Comparison of ENCODE assay signal across 9 cellular contexts in the genomic region with DNA sequence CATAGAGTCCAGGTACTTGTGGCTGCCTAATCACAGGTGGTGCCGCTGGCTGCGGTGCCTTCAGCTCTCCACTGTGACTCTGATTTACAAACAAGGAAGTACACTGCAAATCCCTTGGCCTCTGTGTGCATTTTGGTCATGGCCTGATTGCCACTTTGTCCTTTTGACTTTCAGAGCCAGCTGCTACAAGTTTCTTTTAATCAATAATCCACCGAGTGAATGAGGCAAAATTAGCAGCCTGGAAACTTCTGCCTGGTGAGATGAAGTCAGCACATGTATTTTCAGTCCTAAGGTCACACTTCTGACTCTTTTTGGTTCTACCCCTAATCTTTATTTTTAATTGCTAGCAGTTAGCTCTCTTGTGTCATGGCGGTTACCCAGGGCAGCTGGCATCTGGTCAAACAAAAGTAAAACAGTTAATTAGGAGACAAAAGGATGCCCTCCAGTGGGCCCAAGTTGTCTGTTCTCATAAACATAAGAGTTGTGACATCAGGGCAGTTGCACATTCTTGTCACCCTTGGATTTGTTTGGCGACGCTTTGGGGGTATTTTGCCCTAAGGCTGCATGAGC.
DNase-seq lines count a peak whose midpoint lies in the region; ATAC-seq and TF ChIP-seq lines count a peak whose summit lies in the region.
"Had no signal": no experiment of that assay in that cellular context is flagged by ENCODE, and none has a peak within 500 bp of the region (broad histone marks: within the 10 kb centered on the region; RNA-seq: fewer than 3 reads in every experiment).

No MANE protein-coding gene starts in this region.

- no peak for TF ChIP-seq EP300 in stomach (IDR thresholded peaks at IDR 0.05)

- TF ChIP-seq POLR2A in NB4 (IDR thresholded peaks at IDR 0.05; ENCODE audit: extremely low read depth, insufficient read length) (no peak), stomach (IDR thresholded peaks at IDR 0.05) (no peak)

- H3K4me1 Mint-ChIP-seq in activated T-cell treated with anti-CD3 and anti-CD28 coated beads, Interleukin-2, amount 50 U/mL, for 4 hours (ENCODE audit: low read depth), result no peaks in the 10 kb centered on the region
- H3K4me1 Mint-ChIP-seq: activated naive CD4-positive, alpha-beta T cell treated with anti-CD3 and anti-CD28 coated beads, Interleukin-2, amount 50 U/mL, for 24 hours had no signal

- TF ChIP-seq CTCF in NB4 (IDR thresholded peaks at IDR 0.05; ENCODE audit: low read depth, low read length), result no peak
- no peak for TF ChIP-seq CTCF in stomach (IDR thresholded peaks at IDR 0.05)

- H3K9me3 ChIP-seq in stomach, result no peaks in the 10 kb centered on the region

- H3K27me3 ChIP-seq in stomach, result no peaks in the 10 kb centered on the region

- intact Hi-C loops in stomach (cut with DNase I; ENCODE audit: low total_unique reads), result no loop called here

- H3K4me3 ChIP-seq in NB4 (ENCODE audit: low read depth, low read length) (no peak overlapping the region), stomach (no peak overlapping the region)

- no peaks in the 10 kb centered on the region for H3K36me3 Mint-ChIP-seq in activated T-cell treated with anti-CD3 and anti-CD28 coated beads, Interleukin-2, amount 50 U/mL, for 4 hours (ENCODE audit: insufficient read depth)
- H3K36me3 Mint-ChIP-seq: activated naive CD4-positive, alpha-beta T cell treated with anti-CD3 and anti-CD28 coated beads, Interleukin-2, amount 50 U/mL, for 24 hours had no signal

- no peaks in the 10 kb centered on the region for H3K36me3 ChIP-seq in stomach

- peak; percentile 64 for ATAC-seq in GM19467 (IDR thresholded peaks at IDR 0.05; ENCODE audit: unreplicated experiment)
- ATAC-seq in activated T-cell treated with anti-CD3 and anti-CD28 coated beads, Interleukin-2, amount 50 U/mL, for 4 hours, result no peak

- DNase-seq in Caki2 (ENCODE audit: low read depth) (peak; percentile 31), NB4 (ENCODE audit: low read depth) (peak; percentile 29), dermis blood vessel endothelial cell (peak; percentile 36), stomach (peak; percentile 82), SKM-1 treated with dmso at 0.1 percent for 144 hours (lab: John Stamatoyannopoulos, UW; ENCODE audit: unreplicated experiment) (no peak), activated gamma-delta T cell (lab: John Stamatoyannopoulos, UW) (no peak)
- no peak for DNase-seq in activated T-cell treated with anti-CD3 and anti-CD28 coated beads, Interleukin-2, amount 50 U/mL, for 4 hours

- no peak overlapping the region for H3K4me3 Mint-ChIP-seq in activated T-cell treated with anti-CD3 and anti-CD28 coated beads, Interleukin-2, amount 50 U/mL, for 4 hours
- H3K4me3 Mint-ChIP-seq: activated naive CD4-positive, alpha-beta T cell treated with anti-CD3 and anti-CD28 coated beads, Interleukin-2, amount 50 U/mL, for 24 hours had no signal

- WGBS in stomach, 5 donors, result 39 to 63% (median 44%) methylated on average over 6 of the region's 6 CpGs

- in situ Hi-C loops in Caki2 (cut with HindIII; ENCODE audit: low pct_unique_long_range_greater_than_20kb, low sequenced_read_pairs), result no loop called here

- H3K9me3 Mint-ChIP-seq in activated T-cell treated with anti-CD3 and anti-CD28 coated beads, Interleukin-2, amount 50 U/mL, for 4 hours, result no peaks in the 10 kb centered on the region
- H3K9me3 Mint-ChIP-seq: activated naive CD4-positive, alpha-beta T cell treated with anti-CD3 and anti-CD28 coated beads, Interleukin-2, amount 50 U/mL, for 24 hours had no signal

- H3K4me1 ChIP-seq in stomach, result peaks cover 39 to 53% (median 46%) of the 10 kb centered on the region in 4 donors

- H3K27ac ChIP-seq in stomach, result peak overlapping the region; percentile 78 to 88 (median 82)

- peaks cover 3% of the 10 kb centered on the region for H3K27me3 Mint-ChIP-seq in activated T-cell treated with anti-CD3 and anti-CD28 coated beads, Interleukin-2, amount 50 U/mL, for 4 hours (ENCODE audit: low read depth)

Comparison
In these comparisons a context has a peak if more than half of its experiments do, and no peak if none do; other contexts are left out.
1. DNase-seq: peak in Caki2 (single experiment), NB4 (single experiment), dermis blood vessel endothelial cell (single experiment) and stomach (single experiment); none in SKM-1 treated with dmso at 0.1 percent for 144 hours (single experiment), activated gamma-delta T cell (single experiment) and activated T-cell treated with anti-CD3 and anti-CD28 coated beads, Interleukin-2, amount 50 U/mL, for 4 hours (single experiment).